ENCODE assay signal across 12 cellular contexts in genomic region chr6:111559193-111560097, GRCh38. TPM values are rescaled to one million over a fixed set of nuclear protein-coding genes. Genes with fewer than 3 reads are reported as not detected.
A peak's percentile ranks its signal among the peaks of the same experiment; 100 is the strongest.
DNase-seq lines count a peak whose midpoint lies in the region; ATAC-seq and TF ChIP-seq lines count a peak whose summit lies in the region.
"Had no signal": no experiment of that assay in that cellular context is flagged by ENCODE, and none has a peak within 500 bp of the region (broad histone marks: within the 10 kb centered on the region; RNA-seq: fewer than 3 reads in every experiment).

No MANE protein-coding gene starts in this region.

- no peaks in the 10 kb centered on the region for H3K27me3 ChIP-seq in suprapubic skin
- H3K27me3 ChIP-seq: foreskin keratinocyte, MG63 had no signal

- H3K27ac ChIP-seq in suprapubic skin = peak overlapping the region; percentile 49
- H3K27ac ChIP-seq: A549, foreskin keratinocyte had no signal

- TF ChIP-seq CTCF in suprapubic skin (IDR thresholded peaks at IDR 0.05) = no peak

- no peak overlapping the region for H3K4me3 Mint-ChIP-seq in activated T-helper 17 cell treated with anti-CD3 and anti-CD28 coated beads, Interleukin-2, amount 50 U/mL, for 72 hours

- H3K27ac Mint-ChIP-seq in activated T-helper 17 cell treated with anti-CD3 and anti-CD28 coated beads, Interleukin-2, amount 50 U/mL, for 72 hours = peak overlapping the region; percentile 70

- peaks cover 17% of the 10 kb centered on the region for H3K36me3 ChIP-seq in suprapubic skin

- DNase-seq in NCI-H1436 (lab: John Stamatoyannopoulos, UW) (peak; percentile 31), NCI-H1436 treated with DMSO at 0.1 percent for 48 hours (lab: John Stamatoyannopoulos, UW) (no peak), left lobe of liver (ENCODE audit: low spot score) (peak; percentile 81), suprapubic skin (ENCODE audit: low spot score in 2 of 2) (no peak), HuH-7.5 (ENCODE audit: low spot score) (no peak)
- DNase-seq: activated CD4-positive, alpha-beta T cell treated with anti-CD3 and anti-CD28 coated beads for 1 hour; foreskin keratinocyte; MG63 had no signal

- ATAC-seq in activated T-helper 17 cell treated with anti-CD3 and anti-CD28 coated beads, Interleukin-2, amount 50 U/mL, for 72 hours (replicated peaks) = no peak
- ATAC-seq in left lobe of liver (peak; percentile 93), HG02884 (IDR thresholded peaks at IDR 0.05; ENCODE audit: unreplicated experiment) (no peak), GM21423 (IDR thresholded peaks at IDR 0.05; ENCODE audit: unreplicated experiment) (no peak)
- ATAC-seq: A549, foreskin keratinocyte had no signal

- WGBS in suprapubic skin = 31% methylated on average over 9 of the region's 9 CpGs

- no peaks in the 10 kb centered on the region for H3K9me3 Mint-ChIP-seq in activated T-helper 17 cell treated with anti-CD3 and anti-CD28 coated beads, Interleukin-2, amount 50 U/mL, for 72 hours

- peaks cover 13% of the 10 kb centered on the region for H3K4me1 Mint-ChIP-seq in activated T-helper 17 cell treated with anti-CD3 and anti-CD28 coated beads, Interleukin-2, amount 50 U/mL, for 72 hours

- peaks cover 48% of the 10 kb centered on the region for H3K4me1 ChIP-seq in suprapubic skin
- H3K4me1 ChIP-seq: A549 had no signal

- TF ChIP-seq POLR2A in suprapubic skin (IDR thresholded peaks at IDR 0.05) = peak in 1 of 2 donors; percentile 17

- no peaks in the 10 kb centered on the region for H3K9me3 ChIP-seq in suprapubic skin
- H3K9me3 ChIP-seq: A549, MG63 had no signal

- no peak overlapping the region for H3K4me3 ChIP-seq in suprapubic skin
- H3K4me3 ChIP-seq: A549, MG63 had no signal

- H3K36me3 Mint-ChIP-seq in activated T-helper 17 cell treated with anti-CD3 and anti-CD28 coated beads, Interleukin-2, amount 50 U/mL, for 72 hours (ENCODE audit: low read depth) = peaks cover 85% of the 10 kb centered on the region

- TF ChIP-seq EP300 in suprapubic skin (IDR thresholded peaks at IDR 0.05) = no peak

- H3K27me3 Mint-ChIP-seq in activated T-helper 17 cell treated with anti-CD3 and anti-CD28 coated beads, Interleukin-2, amount 50 U/mL, for 72 hours = no peaks in the 10 kb centered on the region

RNA-seq across cellular contexts. Expression of gene TRAF3IP2, which starts 46.2 kb away (rescaled TPM):
- total RNA-seq in activated T-helper 17 cell treated with anti-CD3 and anti-CD28 coated beads, Interleukin-2, amount 50 U/mL, for 72 hours = 10 to 100 TPM; 36.5 to 63.6 TPM
- total RNA-seq in left lobe of liver = 8.3 TPM
- total RNA-seq in suprapubic skin = 10 to 100 TPM; 59.7 to 64.0 (median 60.9) TPM

Comparison
In these comparisons a context has a peak if more than half of its experiments do, and no peak if none do; other contexts are left out.
1. DNase-seq: peak in NCI-H1436 (single experiment) and left lobe of liver (single experiment); none in NCI-H1436 treated with DMSO at 0.1 percent for 48 hours (single experiment), suprapubic skin (0 of 2) and HuH-7.5 (single experiment).